8 cellular contexts compared by ENCODE assay signal in genomic region chr1:32900956-32901822, GRCh38. TPM values are rescaled to one million over a fixed set of nuclear protein-coding genes. Genes with fewer than 3 reads are reported as not detected.
DNase-seq lines count a peak whose midpoint lies in the region; ATAC-seq and TF ChIP-seq lines count a peak whose summit lies in the region.

TSS of gene TMEM54 (minus strand) at chr1:32901389. CDS start at chr1:32901238, 151 bp downstream.

- H3K4me3 ChIP-seq in astrocyte of the cerebellum (ENCODE audit: low read depth, low read length), result peak within 1 kb of the TSS; percentile 50
- peak within 1 kb of the TSS; percentile 51 for H3K4me3 ChIP-seq in iPS-18c (ENCODE audit: insufficient read depth, low read depth, low read length)
- peak within 1 kb of the TSS; percentile 71 for H3K4me3 ChIP-seq in skeletal muscle satellite cell (ENCODE audit: low read length)

- peak within 1 kb of the TSS; percentile 73 for H3K9ac ChIP-seq in skeletal muscle satellite cell (ENCODE audit: low read depth, low read length)

- H3K9me3 ChIP-seq in iPS-18c (ENCODE audit: control insufficient read depth, insufficient read depth, low read length) (peaks cover 2% of the 10 kb centered on the region), skeletal muscle satellite cell (replicated peaks; ENCODE audit: low read length) (no peaks in the 10 kb centered on the region)

- peaks cover 0 to 2% (median 0%) of the 10 kb centered on the region in 3 donors for H3K9me3 Mint-ChIP-seq in IgD-negative memory B cell

- DNase-seq in D341Med (ENCODE audit: low spot score) (peak; percentile 82), astrocyte of the cerebellum (ENCODE audit: low read depth) (no peak), NCI-H1105 (lab: John Stamatoyannopoulos, UW) (no peak)
- DNase-seq in NK-92 treated with Interleukin-12 subunit alpha and Interleukin-12 subunit beta, amount 100 ng/mL, for 24 hours (lab: John Stamatoyannopoulos, UW), result no peak

- peak within 1 kb of the TSS in 1 of 3 donors; percentile 78 for H3K27ac Mint-ChIP-seq in IgD-negative memory B cell

- H3K4me1 Mint-ChIP-seq in IgD-negative memory B cell, result peaks cover 0 to 7% (median 4%) of the 10 kb centered on the region in 3 donors

- peak within 1 kb of the TSS; percentile 73 to 89 (median 78) for H3K4me3 Mint-ChIP-seq in IgD-negative memory B cell

- H3K36me3 ChIP-seq in skeletal muscle satellite cell (ENCODE audit: insufficient read depth, low read length), result no peaks in the 10 kb centered on the region

- peaks cover 2% of the 10 kb centered on the region for H3K36me3 Mint-ChIP-seq in IgD-negative memory B cell

- peaks cover 6% of the 10 kb centered on the region for H3K4me1 ChIP-seq in skeletal muscle satellite cell (ENCODE audit: control insufficient read depth, insufficient read depth, low read length)

- in situ Hi-C loops in astrocyte of the cerebellum (cut with HindIII; ENCODE audit: low sequenced_read_pairs), result no loop called here

- TF ChIP-seq CTCF in astrocyte of the cerebellum (IDR thresholded peaks at IDR 0.05; ENCODE audit: low read depth, low read length, missing control alignments), result no peak

- H3K4me2 ChIP-seq in skeletal muscle satellite cell (ENCODE audit: low read length), result peak within 1 kb of the TSS; percentile 88

- peaks cover 13% of the 10 kb centered on the region for H3K27me3 ChIP-seq in skeletal muscle satellite cell (ENCODE audit: control insufficient read depth, insufficient read depth, low read length)

- no peak for ATAC-seq in HG02981 (IDR thresholded peaks at IDR 0.05; ENCODE audit: unreplicated experiment)

- H3K27me3 Mint-ChIP-seq in IgD-negative memory B cell, result peaks cover 15% of the 10 kb centered on the region

RNA-seq across cellular contexts. Expression of gene TMEM54, which starts in this region (rescaled TPM):
- polyA plus RNA-seq in IgD-negative memory B cell, result not detected
- total RNA-seq in skeletal muscle satellite cell (2012; rRNA removed), result 10.9 and 15.7 TPM in 2 replicates
